36 cellular contexts compared by ENCODE assay signal in genomic region chr2:188023035-188023434, GRCh38.
DNase-seq lines count a peak whose midpoint lies in the region; ATAC-seq, FAIRE-seq and TF ChIP-seq lines count a peak whose summit lies in the region.
"Had no signal": no experiment of that assay in that cellular context is flagged by ENCODE, and none has a peak within 500 bp of the region (broad histone marks: within the 10 kb centered on the region; RNA-seq: fewer than 3 reads in every experiment).

No MANE protein-coding gene starts in this region.

- H4K20me1 ChIP-seq in Loucy (ENCODE audit: insufficient read depth, low read length, poor library complexity, severe bottlenecking) (no peaks in the 10 kb centered on the region), SK-N-SH (ENCODE audit: insufficient read depth) (no peaks in the 10 kb centered on the region), keratinocyte (ENCODE audit: control insufficient read depth, extremely low read depth, insufficient read depth, low read length) (no peaks in the 10 kb centered on the region)
- H4K20me1 ChIP-seq: BLaER1; BLaER1 treated with 17β-estradiol and CSF1 and Interleukin-3, amounts not matched to agents 10 nM and 100 nM had no signal

- H3K27ac ChIP-seq in SK-N-SH (ENCODE audit: low read depth in 2 of 2, low read length in 1 of 2) (no peak overlapping the region; a peak in 1 of 4 replicates), keratinocyte (ENCODE audit: control insufficient read depth, insufficient read depth, low read length) (no peak overlapping the region)
- no peak overlapping the region for H3K27ac ChIP-seq in CD8-positive, alpha-beta memory T cell (ENCODE audit: low read depth, low read length)
- H3K27ac ChIP-seq: 22Rv1; A549; BLaER1; BLaER1 treated with 17β-estradiol and CSF1 and Interleukin-3, amounts not matched to agents 10 nM and 100 nM; C4-2B had no signal

- H3K9ac ChIP-seq in Loucy (ENCODE audit: low read depth, low read length, poor library complexity, severe bottlenecking) (no peak overlapping the region), SK-N-SH (no peak overlapping the region), keratinocyte (ENCODE audit: control insufficient read depth, extremely low read depth, insufficient read depth, low read length) (no peak overlapping the region)
- H3K9ac ChIP-seq: BLaER1; BLaER1 treated with 17β-estradiol and CSF1 and Interleukin-3, amounts not matched to agents 10 nM and 100 nM had no signal

- H3F3A ChIP-seq in Loucy (ENCODE audit: low read depth) (no peaks in the 10 kb centered on the region), SK-N-SH (replicated peaks; ENCODE audit: insufficient read depth) (no peaks in the 10 kb centered on the region)

- H3K36me3 ChIP-seq in Loucy (ENCODE audit: insufficient read depth, low read length) (no peaks in the 10 kb centered on the region), SK-N-SH (replicated peaks in 1 of 2; ENCODE audit: control insufficient read depth in 1 of 2, insufficient read depth in 2 of 2, low read length in 1 of 2) (no peaks in the 10 kb centered on the region), keratinocyte (ENCODE audit: control insufficient read depth in 2 of 2, extremely low read depth in 1 of 2, insufficient read depth in 2 of 2, low read length in 2 of 2) (no peaks in the 10 kb centered on the region)
- H3K36me3 ChIP-seq in CD8-positive, alpha-beta memory T cell (ENCODE audit: insufficient read depth, low read length): no peaks in the 10 kb centered on the region
- H3K36me3 ChIP-seq: BE2C; BLaER1; BLaER1 treated with 17β-estradiol and CSF1 and Interleukin-3, amounts not matched to agents 10 nM and 100 nM had no signal

- H3K4me3 Mint-ChIP-seq in CD8-positive, alpha-beta memory T cell: no peak overlapping the region
- no peak overlapping the region for H3K4me3 Mint-ChIP-seq in endothelial cell (ENCODE audit: unreplicated experiment)
- H3K4me3 Mint-ChIP-seq: B cell; CD14-positive monocyte; CD4-positive, alpha-beta memory T cell; CD4-positive, alpha-beta T cell; CD4-positive, CD25-positive, alpha-beta regulatory T cell; CD8-positive, alpha-beta T cell had no signal

- POLR2A ChIA-PET in SK-N-SH (lab: Yijun Ruan, JAX): no interaction called here
- POLR2A ChIA-PET in CD8-positive, alpha-beta memory T cell (lab: Charles Lee): no interaction called here

- H3K9me3 Mint-ChIP-seq in CD8-positive, alpha-beta memory T cell: peaks cover 2 to 11% (median 4%) of the 10 kb centered on the region in 5 donors
- peaks cover 15% of the 10 kb centered on the region for H3K9me3 Mint-ChIP-seq in endothelial cell (ENCODE audit: unreplicated experiment)
- H3K9me3 Mint-ChIP-seq: CD8-positive, alpha-beta T cell had no signal

- peak; percentile 43 for TF ChIP-seq RAD21 in SK-N-SH (IDR thresholded peaks at IDR 0.05; ENCODE audit: low read length)

- DNase-seq in SK-N-SH (peak; percentile 12), keratinocyte (ENCODE audit: low read depth, low spot score) (no peak), SKM-1 treated with dmso at 0.1 percent for 144 hours (lab: John Stamatoyannopoulos, UW; ENCODE audit: unreplicated experiment) (no peak), endothelial cell (ENCODE audit: low spot score) (no peak)
- no peak for DNase-seq in CD8-positive, alpha-beta memory T cell
- DNase-seq: 8988T; ACHN; AML-193; BE2C; C1 segment of cervical spinal cord; Caco-2; Calu3; CD4-positive, alpha-beta memory T cell; CD4-positive, alpha-beta T cell; CD4-positive, CD25-positive, alpha-beta regulatory T cell; CD8-positive, alpha-beta T cell; COR-L47; DMS 273 treated with DMSO at 0.1 percent for 48 hours; DMS153; DMS53; DMS79; DMS79 treated with DMSO at 0.1 percent for 48 hours; DND-41; EL had no signal

- no peak overlapping the region for H3K27ac Mint-ChIP-seq in CD8-positive, alpha-beta memory T cell
- no peak overlapping the region for H3K27ac Mint-ChIP-seq in endothelial cell (ENCODE audit: unreplicated experiment)
- H3K27ac Mint-ChIP-seq: B cell; CD14-positive monocyte; CD4-positive, alpha-beta memory T cell; CD4-positive, alpha-beta T cell; CD4-positive, CD25-positive, alpha-beta regulatory T cell; CD8-positive, alpha-beta T cell had no signal

- 58% methylated on average over 1 of the region's 1 CpG for WGBS in SK-N-SH (ENCODE audit: low lambda C conversion rate)

- no peak for TF ChIP-seq CTCF in Loucy (conservative IDR thresholded peaks at IDR 0.05; ENCODE audit: low read length)
- no peak for TF ChIP-seq CTCF in SK-N-SH (IDR thresholded peaks at IDR 0.05)
- TF ChIP-seq CTCF in keratinocyte (optimal IDR thresholded peaks at IDR 0.05 in 1 of 3, IDR thresholded peaks at IDR 0.05 in 1 of 3, conservative IDR thresholded peaks at IDR 0.05 in 1 of 3; ENCODE audit: extremely low read depth in 1 of 3, insufficient read depth in 2 of 3, low read length in 3 of 3): no peak
- TF ChIP-seq CTCF in endothelial cell (IDR thresholded peaks at IDR 0.05; ENCODE audit: unreplicated experiment): no peak

- H3K27me3 ChIP-seq in Loucy (ENCODE audit: insufficient read depth, low read length, poor library complexity, severe bottlenecking) (no peaks in the 10 kb centered on the region), SK-N-SH (ENCODE audit: insufficient read depth) (no peaks in the 10 kb centered on the region), keratinocyte (ENCODE audit: control insufficient read depth, extremely low read depth, insufficient read depth, low read length) (no peaks in the 10 kb centered on the region)
- no peaks in the 10 kb centered on the region for H3K27me3 ChIP-seq in CD8-positive, alpha-beta memory T cell (ENCODE audit: insufficient read depth, low read length, poor library complexity, severe bottlenecking)
- H3K27me3 ChIP-seq: BE2C; BLaER1; BLaER1 treated with 17β-estradiol and CSF1 and Interleukin-3, amounts not matched to agents 10 nM and 100 nM had no signal

- H3K4me2 ChIP-seq in Loucy (ENCODE audit: low read depth, low read length, poor library complexity, severe bottlenecking) (peak overlapping the region; percentile 7), SK-N-SH (no peak overlapping the region), keratinocyte (ENCODE audit: control insufficient read depth, extremely low read depth, insufficient read depth, low read depth, low read length) (no peak overlapping the region)
- H3K4me2 ChIP-seq: A549; BLaER1; BLaER1 treated with 17β-estradiol and CSF1 and Interleukin-3, amounts not matched to agents 10 nM and 100 nM had no signal

- TF ChIP-seq EP300 in SK-N-SH (IDR thresholded peaks at IDR 0.05; ENCODE audit: borderline replicate concordance in 1 of 2, low read depth in 1 of 2, low read length in 1 of 2): peak in 1 of 2 experiments; percentile 81; a peak in 2 of 4 replicates

- CTCF ChIA-PET in SK-N-SH (lab: Yijun Ruan, JAX): no interaction called here
- CTCF ChIA-PET in CD8-positive, alpha-beta memory T cell (lab: Charles Lee): no interaction called here

- no peak overlapping the region for H3K4me3 ChIP-seq in Loucy (ENCODE audit: low read length, poor library complexity, severe bottlenecking)
- H3K4me3 ChIP-seq in SK-N-SH (ENCODE audit: low read depth in 2 of 2, low read length in 1 of 2): no peak overlapping the region
- no peak overlapping the region for H3K4me3 ChIP-seq in keratinocyte (ENCODE audit: control insufficient read depth in 2 of 3, extremely low read depth in 1 of 3, insufficient read depth in 2 of 3, low read depth in 1 of 3, low read length in 3 of 3)
- H3K4me3 ChIP-seq in CD8-positive, alpha-beta memory T cell (ENCODE audit: low read length): no peak overlapping the region
- H3K4me3 ChIP-seq: A549; BLaER1; BLaER1 treated with 17β-estradiol and CSF1 and Interleukin-3, amounts not matched to agents 10 nM and 100 nM had no signal

- H3K9me2 ChIP-seq in Loucy (replicated peaks; ENCODE audit: low read depth, low read length) (no peaks in the 10 kb centered on the region), SK-N-SH (no peaks in the 10 kb centered on the region)

- H3K9me3 ChIP-seq in Loucy (ENCODE audit: insufficient read depth, low read depth, low read length): peaks cover 7% of the 10 kb centered on the region; the same call in 1 of the 2 replicates
- H3K9me3 ChIP-seq in SK-N-SH: no peaks in the 10 kb centered on the region
- no peaks in the 10 kb centered on the region for H3K9me3 ChIP-seq in keratinocyte (ENCODE audit: control insufficient read depth, low read depth, low read length)
- H3K9me3 ChIP-seq in CD8-positive, alpha-beta memory T cell (ENCODE audit: low read length): no peaks in the 10 kb centered on the region
- H3K9me3 ChIP-seq: BE2C had no signal

- dilution Hi-C loops in keratinocyte (cut with MboI; ENCODE audit: extremely low pct_ligation_motif_present, low sequenced_read_pairs): no loop called here

- H2AFZ ChIP-seq in Loucy (ENCODE audit: low read length): no peak overlapping the region
- H2AFZ ChIP-seq in SK-N-SH (ENCODE audit: low read depth): no peak overlapping the region
- no peak overlapping the region for H2AFZ ChIP-seq in keratinocyte (ENCODE audit: control insufficient read depth, low read length)

- no peaks in the 10 kb centered on the region for H3K27me3 Mint-ChIP-seq in CD8-positive, alpha-beta memory T cell
- no peaks in the 10 kb centered on the region for H3K27me3 Mint-ChIP-seq in endothelial cell (ENCODE audit: unreplicated experiment)
- H3K27me3 Mint-ChIP-seq: B cell; CD4-positive, alpha-beta memory T cell; CD4-positive, alpha-beta T cell; CD4-positive, CD25-positive, alpha-beta regulatory T cell had no signal

- ATAC-seq in SK-N-SH treated with all-trans-retinoic acid at 6 μM for 48 hours (no peak), HG03520 (IDR thresholded peaks at IDR 0.05; ENCODE audit: unreplicated experiment) (no peak)
- ATAC-seq: A549; CD8-positive, alpha-beta T cell had no signal

- no peaks in the 10 kb centered on the region for H3K4me1 Mint-ChIP-seq in CD8-positive, alpha-beta memory T cell
- no peaks in the 10 kb centered on the region for H3K4me1 Mint-ChIP-seq in endothelial cell (ENCODE audit: unreplicated experiment)
- H3K4me1 Mint-ChIP-seq: B cell; CD14-positive monocyte; CD4-positive, alpha-beta memory T cell; CD4-positive, CD25-positive, alpha-beta regulatory T cell had no signal

- H3K79me2 ChIP-seq in Loucy (ENCODE audit: insufficient read depth, low read length) (no peaks in the 10 kb centered on the region), SK-N-SH (ENCODE audit: insufficient read depth) (no peaks in the 10 kb centered on the region), keratinocyte (ENCODE audit: control insufficient read depth, insufficient read depth, low read length) (no peaks in the 10 kb centered on the region)

- peaks cover 18% of the 10 kb centered on the region for H3K4me1 ChIP-seq in Loucy (ENCODE audit: insufficient read depth, low read length, poor library complexity, severe bottlenecking)
- H3K4me1 ChIP-seq in SK-N-SH (ENCODE audit: control insufficient read depth in 1 of 2, insufficient read depth in 2 of 2, low read depth in 1 of 2, low read length in 1 of 2): no peaks in the 10 kb centered on the region; a peak in 1 of 4 replicates
- H3K4me1 ChIP-seq in keratinocyte (ENCODE audit: control insufficient read depth, extremely low read depth, insufficient read depth, low read length): no peaks in the 10 kb centered on the region
- no peaks in the 10 kb centered on the region for H3K4me1 ChIP-seq in CD8-positive, alpha-beta memory T cell (ENCODE audit: insufficient read depth, low read length)
- H3K4me1 ChIP-seq: A549, BE2C, Caco-2 had no signal

- FAIRE-seq in keratinocyte (lab: Jason Lieb, UNC): peak; percentile 23
- FAIRE-seq: A204.1, A549, D721Med had no signal

- no peaks in the 10 kb centered on the region for H3K36me3 Mint-ChIP-seq in CD8-positive, alpha-beta memory T cell
- H3K36me3 Mint-ChIP-seq in endothelial cell (ENCODE audit: low read depth, unreplicated experiment): peaks cover 6% of the 10 kb centered on the region
- H3K36me3 Mint-ChIP-seq: CD14-positive monocyte; CD4-positive, alpha-beta memory T cell; CD4-positive, CD25-positive, alpha-beta regulatory T cell; CD8-positive, alpha-beta T cell had no signal

- H3K9me1 ChIP-seq in keratinocyte (ENCODE audit: control insufficient read depth, extremely low read depth, insufficient read depth, low read length): no peaks in the 10 kb centered on the region
